Comparison of ENCODE assay signal across 18 cellular contexts in the genomic region with DNA sequence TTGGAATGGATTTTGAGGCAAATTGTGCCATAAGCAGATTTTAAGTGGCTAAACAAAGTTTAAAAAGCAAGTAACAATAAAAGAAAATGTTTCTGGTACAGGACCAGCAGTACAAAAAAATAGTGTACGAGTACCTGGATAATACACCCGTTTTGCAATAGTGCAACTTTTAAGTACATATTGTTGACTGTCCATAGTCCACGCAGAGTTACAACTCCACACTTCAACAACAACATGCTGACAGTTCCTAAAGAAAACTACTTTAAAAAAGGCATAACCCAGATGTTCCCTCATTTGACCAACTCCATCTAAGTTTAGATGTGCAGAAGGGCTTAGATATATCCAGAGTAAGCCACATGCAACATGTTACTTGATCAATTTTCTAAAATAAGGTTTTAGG. TPM values are rescaled to one million over a fixed set of nuclear protein-coding genes. Genes with fewer than 3 reads are reported as not detected.
DNase-seq lines count a peak whose midpoint lies in the region; ATAC-seq and TF ChIP-seq lines count a peak whose summit lies in the region.
"Had no signal": no experiment of that assay in that cellular context is flagged by ENCODE, and none has a peak within 500 bp of the region (broad histone marks: within the 10 kb centered on the region; RNA-seq: fewer than 3 reads in every experiment).

No MANE protein-coding gene starts in this region.

- peaks cover 90% of the 10 kb centered on the region for H3F3A ChIP-seq in GM23248 (ENCODE audit: insufficient read depth)

- whole genome bisulfite sequencing in hepatocyte (ENCODE audit: low lambda C conversion rate, missing lambda C conversion rate) = 77% methylated on average over 3 of the region's 3 CpGs
- 97 to 99% methylated on average over 3 of the region's 3 CpGs for WGBS in GM23248 (ENCODE audit: low coverage in 1 of 2, low lambda C conversion rate in 2 of 2, missing lambda C conversion rate in 2 of 2), 2 experiments

- POLR2A ChIA-PET in OCI-LY7 (lab: Charles Lee) = no interaction called here

- no peaks in the 10 kb centered on the region for H3K9me3 ChIP-seq in OCI-LY7 (ENCODE audit: low read length)
- H3K9me3 ChIP-seq in hepatocyte (ENCODE audit: low read depth) = no peaks in the 10 kb centered on the region
- H3K9me3 ChIP-seq in GM23248 (ENCODE audit: low read depth) = no peaks in the 10 kb centered on the region
- H3K9me3 ChIP-seq: BLaER1 treated with 17β-estradiol and CSF1 and Interleukin-3, amounts not matched to agents 10 nM and 100 nM had no signal

- intact Hi-C loops in Calu3 (cut with micrococcal nuclease; ENCODE audit: unreplicated experiment) = no loop called here
- intact Hi-C loops in OCI-LY7 (cut with micrococcal nuclease; ENCODE audit: unreplicated experiment) = no loop called here

- H3K4me3 Mint-ChIP-seq in Calu3 (ENCODE audit: low read depth, unreplicated experiment) (no peak overlapping the region), memory B cell (no peak overlapping the region)
- no peak overlapping the region for H3K4me3 Mint-ChIP-seq in central memory CD8-positive, alpha-beta T cell

- in situ Hi-C loops in GM23248 (cut with MboI) = no loop called here

- no peak for ATAC-seq in central memory CD8-positive, alpha-beta T cell (replicated peaks; ENCODE audit: extremely low read depth, poor library complexity, severe bottlenecking)
- no peak for ATAC-seq in memory B cell (ENCODE audit: low read depth)

- H3K4me3 ChIP-seq in OCI-LY7 (ENCODE audit: low read depth, low read length, poor library complexity, severe bottlenecking) (no peak overlapping the region), hepatocyte (no peak overlapping the region), GM23248 (no peak overlapping the region)
- H3K4me3 ChIP-seq: BLaER1 treated with 17β-estradiol and CSF1 and Interleukin-3, amounts not matched to agents 10 nM and 100 nM had no signal

- H3K4me1 ChIP-seq in OCI-LY7 (ENCODE audit: insufficient read depth, low read length, poor library complexity, severe bottlenecking) (no peaks in the 10 kb centered on the region), hepatocyte (ENCODE audit: insufficient read depth) (no peaks in the 10 kb centered on the region), GM23248 (ENCODE audit: insufficient read depth) (peaks cover 7% of the 10 kb centered on the region)

- peaks cover 22% of the 10 kb centered on the region for H4K20me1 ChIP-seq in OCI-LY7 (ENCODE audit: insufficient read depth, low read length)
- H4K20me1 ChIP-seq in hepatocyte (ENCODE audit: insufficient read depth, poor library complexity, severe bottlenecking) = peaks cover 31% of the 10 kb centered on the region
- H4K20me1 ChIP-seq in GM23248 (ENCODE audit: insufficient read depth) = peaks cover 30% of the 10 kb centered on the region

- H3K27me3 Mint-ChIP-seq in Calu3 (ENCODE audit: unreplicated experiment) (no peaks in the 10 kb centered on the region), memory B cell (no peaks in the 10 kb centered on the region)
- H3K27me3 Mint-ChIP-seq in central memory CD8-positive, alpha-beta T cell = no peaks in the 10 kb centered on the region

- H3K36me3 ChIP-seq in OCI-LY7 (ENCODE audit: insufficient read depth, low read length) = peaks cover 81% of the 10 kb centered on the region
- peaks cover 10% of the 10 kb centered on the region for H3K36me3 ChIP-seq in hepatocyte (replicated peaks; ENCODE audit: insufficient read depth, low read depth)
- peaks cover 73% of the 10 kb centered on the region for H3K36me3 ChIP-seq in GM23248 (ENCODE audit: low read depth)

- H3K27ac ChIP-seq in OCI-LY7 (ENCODE audit: low read depth, low read length, poor library complexity, severe bottlenecking) (no peak overlapping the region), hepatocyte (no peak overlapping the region), GM23248 (no peak overlapping the region)
- H3K27ac ChIP-seq: RWPE1 had no signal

- H3K4me2 ChIP-seq in OCI-LY7 (ENCODE audit: low read length) (no peak overlapping the region), hepatocyte (no peak overlapping the region), GM23248 (ENCODE audit: unreplicated experiment) (no peak overlapping the region)

- H3K9me2 ChIP-seq in OCI-LY7 (ENCODE audit: insufficient read depth, low read length) (no peaks in the 10 kb centered on the region), hepatocyte (replicated peaks; ENCODE audit: insufficient read depth) (no peaks in the 10 kb centered on the region), GM23248 (ENCODE audit: insufficient read depth) (no peaks in the 10 kb centered on the region)

- H3K36me3 Mint-ChIP-seq in Calu3 (ENCODE audit: insufficient read depth, unreplicated experiment) (peaks cover 97% of the 10 kb centered on the region), memory B cell (peaks cover 33% of the 10 kb centered on the region)
- peaks cover 59% of the 10 kb centered on the region for H3K36me3 Mint-ChIP-seq in central memory CD8-positive, alpha-beta T cell (ENCODE audit: insufficient read depth)

- H3K27ac Mint-ChIP-seq in Calu3 (ENCODE audit: unreplicated experiment) = peak overlapping the region; percentile 66
- H3K27ac Mint-ChIP-seq in central memory CD8-positive, alpha-beta T cell (ENCODE audit: low read depth) = peak overlapping the region; percentile 70
- peak overlapping the region; percentile 32 for H3K27ac Mint-ChIP-seq in memory B cell

- H2AFZ ChIP-seq in OCI-LY7 (ENCODE audit: low read length) = no peak overlapping the region
- H2AFZ ChIP-seq in hepatocyte = no peak overlapping the region
- H2AFZ ChIP-seq in GM23248 = no peak overlapping the region

- H3K9me3 Mint-ChIP-seq in Calu3 (ENCODE audit: low read depth, unreplicated experiment) = peaks cover 2% of the 10 kb centered on the region
- no peaks in the 10 kb centered on the region for H3K9me3 Mint-ChIP-seq in central memory CD8-positive, alpha-beta T cell
- no peaks in the 10 kb centered on the region for H3K9me3 Mint-ChIP-seq in memory B cell

- H3K9ac ChIP-seq in GM23248 = no peak overlapping the region
- H3K9ac ChIP-seq: BLaER1 treated with 17β-estradiol and CSF1 and Interleukin-3, amounts not matched to agents 10 nM and 100 nM had no signal

- peaks cover 47% of the 10 kb centered on the region for H3K4me1 Mint-ChIP-seq in Calu3 (ENCODE audit: low read depth, unreplicated experiment)
- peaks cover 52% of the 10 kb centered on the region for H3K4me1 Mint-ChIP-seq in central memory CD8-positive, alpha-beta T cell
- peaks cover 17% of the 10 kb centered on the region for H3K4me1 Mint-ChIP-seq in memory B cell

- TF ChIP-seq CTCF in Calu3 (IDR thresholded peaks at IDR 0.05; ENCODE audit: unreplicated experiment) (no peak), OCI-LY7 (conservative IDR thresholded peaks at IDR 0.05; ENCODE audit: low read length) (no peak), hepatocyte (IDR thresholded peaks at IDR 0.05; ENCODE audit: poor library complexity) (no peak)

- CTCF ChIA-PET in Calu3 (lab: Charles Lee) = no interaction called here
- CTCF ChIA-PET in OCI-LY7 (lab: Charles Lee; ENCODE audit: unreplicated experiment) = no interaction called here

- peaks cover 39% of the 10 kb centered on the region for H3K79me2 ChIP-seq in OCI-LY7 (ENCODE audit: insufficient read depth, low read depth, low read length)
- peaks cover 39% of the 10 kb centered on the region for H3K79me2 ChIP-seq in hepatocyte
- peaks cover 71% of the 10 kb centered on the region for H3K79me2 ChIP-seq in GM23248 (ENCODE audit: insufficient read depth)

- BruUV-seq in Calu3 (replicated peaks; lab: Mats Ljungman, UMichigan) (TSS peak; percentile 80), OCI-LY7 (replicated peaks; lab: Mats Ljungman, UMichigan) (TSS peak; percentile 85)

- DNase-seq in Calu3 (no peak), OCI-LY7 (ENCODE audit: low spot score) (no peak), memory B cell (ENCODE audit: low spot score in 2 of 2) (no peak), hepatocyte (ENCODE audit: low spot score) (no peak), GM23248 (no peak), T-helper 1 cell (no peak)
- no peak for DNase-seq in central memory CD8-positive, alpha-beta T cell (ENCODE audit: low spot score in 2 of 2)
- DNase-seq: DMS79 treated with DMSO at 0.1 percent for 48 hours, KBM-7, NCI-H187, NCI-H2107, NCI-H2227 treated with DMSO at 0.1 percent for 48 hours, NCI-H510A treated with DMSO at 0.1 percent for 48 hours, NCI-H774, OCI-M1, SIG-M5 had no signal

- H3K27me3 ChIP-seq in hepatocyte = no peaks in the 10 kb centered on the region
- H3K27me3 ChIP-seq in GM23248 (replicated peaks; ENCODE audit: insufficient read depth) = no peaks in the 10 kb centered on the region
- H3K27me3 ChIP-seq: BLaER1 treated with 17β-estradiol and CSF1 and Interleukin-3, amounts not matched to agents 10 nM and 100 nM had no signal

RNA-seq across cellular contexts. Expression of a gene that starts 5.1 kb away (rescaled TPM):
- 12.7 and 14.4 TPM in 2 replicates for total RNA-seq in Calu3 (2022)
- total RNA-seq in OCI-LY7 (2014; rRNA removed; shearing (Covaris generic)) = 0.08 TPM in 1 of 2 replicates, not detected in the other
- total RNA-seq in OCI-LY7 (2022) = 0.68 and 0.72 TPM in 2 replicates
- 0.72 TPM in 1 of 2 replicates, not detected in the other for total RNA-seq in hepatocyte
- 0.19 TPM in 1 of 2 replicates, not detected in the other for polyA plus RNA-seq in hepatocyte
- total RNA-seq in GM23248 (2014; rRNA removed; shearing (Covaris generic)) = not detected in 2 replicates
- not detected in 2 replicates for polyA plus RNA-seq in GM23248 (2016; fragmentation: Nextera tagmentation; extraction: Ambion mirVana)

RNA-seq across cellular contexts. Expression of a gene that starts 16.1 kb away (rescaled TPM):
- total RNA-seq in Calu3 (2022) (756 and 782 TPM in 2 replicates), OCI-LY7 (2022) (562 and 598 TPM in 2 replicates), hepatocyte (705 and 910 TPM in 2 replicates)
- total RNA-seq in OCI-LY7 (2014; rRNA removed; shearing (Covaris generic)) = 407 and 572 TPM in 2 replicates
- polyA plus RNA-seq in hepatocyte (1,204 and 1,284 TPM in 2 replicates), GM23248 (2016; fragmentation: Nextera tagmentation; extraction: Ambion mirVana) (2,147 and 2,171 TPM in 2 replicates)
- total RNA-seq in GM23248 (2014; rRNA removed; shearing (Covaris generic)) = 1,056 and 1,083 TPM in 2 replicates
